1 cellular context compared by ENCODE assay signal in the genomic region with DNA sequence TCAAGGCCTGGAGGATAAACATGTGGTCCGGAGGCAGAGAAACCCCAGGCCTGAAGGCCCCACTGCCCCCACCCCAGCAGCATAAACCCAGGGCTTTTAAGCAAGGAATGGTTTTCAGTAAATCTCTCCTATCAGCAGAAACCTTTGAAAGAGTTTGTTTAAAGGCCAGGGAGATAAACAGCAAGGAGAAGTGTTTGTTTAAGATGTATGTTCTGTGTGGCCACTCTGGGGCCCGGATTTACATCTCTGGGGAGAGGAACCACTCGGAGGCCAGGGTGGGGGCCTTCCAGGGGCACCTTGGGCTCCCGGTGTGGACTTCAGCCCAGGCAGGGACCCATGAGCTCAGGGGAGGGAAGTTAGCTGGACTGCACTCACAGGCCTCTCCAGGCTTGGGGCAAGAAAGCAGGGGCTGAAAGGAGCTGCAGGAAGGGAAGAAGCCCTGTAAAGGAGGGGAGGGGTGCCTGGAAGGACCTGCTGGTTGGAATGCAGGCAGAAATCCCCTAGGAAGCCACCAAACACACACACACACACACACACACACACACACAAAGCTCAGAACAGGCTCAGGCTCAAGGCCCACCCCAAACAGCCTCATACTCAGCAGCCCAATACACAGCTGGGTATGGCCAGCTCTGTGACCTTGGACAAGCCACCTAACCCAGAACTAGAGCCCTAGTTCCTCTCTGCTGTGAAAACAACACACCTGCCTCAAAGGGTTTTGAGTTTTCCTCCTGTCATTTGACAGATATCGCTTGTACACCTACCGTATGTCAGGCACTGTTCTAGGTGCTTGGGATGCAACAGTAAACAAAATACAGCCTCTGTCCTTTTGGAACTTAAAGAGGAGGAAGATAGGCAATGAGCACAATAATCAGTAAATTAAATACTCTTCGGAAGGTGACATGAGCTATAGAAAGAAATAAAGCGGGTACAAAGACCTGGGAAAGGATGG.
TF ChIP-seq lines count a peak whose summit lies in the region.

No MANE protein-coding gene starts in this region.

TF ChIP-seq in HepG2, 621 proteins besides CTCF, POLR2A, EP300 and RAD21 (continued from another document and continues in another):
- peak; percentile 64; the same call in 1 of the 2 replicates for TF ChIP-seq ATF1 (CRISPR knock-in tag; IDR thresholded peaks at IDR 0.05)
- TF ChIP-seq, protein P1, sequence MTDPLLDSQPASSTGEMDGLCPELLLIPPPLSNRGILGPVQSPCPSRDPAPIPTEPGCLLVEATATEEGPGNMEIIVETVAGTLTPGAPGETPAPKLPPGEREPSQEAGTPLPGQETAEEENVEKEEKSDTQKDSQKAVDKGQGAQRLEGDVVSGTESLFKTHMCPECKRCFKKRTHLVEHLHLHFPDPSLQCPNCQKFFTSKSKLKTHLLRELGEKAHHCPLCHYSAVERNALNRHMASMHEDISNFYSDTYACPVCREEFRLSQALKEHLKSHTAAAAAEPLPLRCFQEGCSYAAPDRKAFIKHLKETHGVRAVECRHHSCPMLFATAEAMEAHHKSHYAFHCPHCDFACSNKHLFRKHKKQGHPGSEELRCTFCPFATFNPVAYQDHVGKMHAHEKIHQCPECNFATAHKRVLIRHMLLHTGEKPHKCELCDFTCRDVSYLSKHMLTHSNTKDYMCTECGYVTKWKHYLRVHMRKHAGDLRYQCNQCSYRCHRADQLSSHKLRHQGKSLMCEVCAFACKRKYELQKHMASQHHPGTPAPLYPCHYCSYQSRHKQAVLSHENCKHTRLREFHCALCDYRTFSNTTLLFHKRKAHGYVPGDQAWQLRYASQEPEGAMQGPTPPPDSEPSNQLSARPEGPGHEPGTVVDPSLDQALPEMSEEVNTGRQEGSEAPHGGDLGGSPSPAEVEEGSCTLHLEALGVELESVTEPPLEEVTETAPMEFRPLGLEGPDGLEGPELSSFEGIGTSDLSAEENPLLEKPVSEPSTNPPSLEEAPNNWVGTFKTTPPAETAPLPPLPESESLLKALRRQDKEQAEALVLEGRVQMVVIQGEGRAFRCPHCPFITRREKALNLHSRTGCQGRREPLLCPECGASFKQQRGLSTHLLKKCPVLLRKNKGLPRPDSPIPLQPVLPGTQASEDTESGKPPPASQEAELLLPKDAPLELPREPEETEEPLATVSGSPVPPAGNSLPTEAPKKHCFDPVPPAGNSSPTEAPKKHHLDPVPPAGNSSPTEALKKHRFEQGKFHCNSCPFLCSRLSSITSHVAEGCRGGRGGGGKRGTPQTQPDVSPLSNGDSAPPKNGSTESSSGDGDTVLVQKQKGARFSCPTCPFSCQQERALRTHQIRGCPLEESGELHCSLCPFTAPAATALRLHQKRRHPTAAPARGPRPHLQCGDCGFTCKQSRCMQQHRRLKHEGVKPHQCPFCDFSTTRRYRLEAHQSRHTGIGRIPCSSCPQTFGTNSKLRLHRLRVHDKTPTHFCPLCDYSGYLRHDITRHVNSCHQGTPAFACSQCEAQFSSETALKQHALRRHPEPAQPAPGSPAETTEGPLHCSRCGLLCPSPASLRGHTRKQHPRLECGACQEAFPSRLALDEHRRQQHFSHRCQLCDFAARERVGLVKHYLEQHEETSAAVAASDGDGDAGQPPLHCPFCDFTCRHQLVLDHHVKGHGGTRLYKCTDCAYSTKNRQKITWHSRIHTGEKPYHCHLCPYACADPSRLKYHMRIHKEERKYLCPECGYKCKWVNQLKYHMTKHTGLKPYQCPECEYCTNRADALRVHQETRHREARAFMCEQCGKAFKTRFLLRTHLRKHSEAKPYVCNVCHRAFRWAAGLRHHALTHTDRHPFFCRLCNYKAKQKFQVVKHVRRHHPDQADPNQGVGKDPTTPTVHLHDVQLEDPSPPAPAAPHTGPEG (CRISPR knock-in tag; IDR thresholded peaks at IDR 0.05), result no peak
- TF ChIP-seq ZBTB20 (CRISPR knock-in tag; IDR thresholded peaks at IDR 0.05; ENCODE audit: borderline replicate concordance, low read depth), result peak; percentile 82; the same call in 1 of the 2 replicates
- TF ChIP-seq THAP9 (CRISPR knock-in tag; IDR thresholded peaks at IDR 0.05; ENCODE audit: borderline replicate concordance), result no peak
- TF ChIP-seq STAT5B (CRISPR knock-in tag; IDR thresholded peaks at IDR 0.05), result peak; percentile 27; the same call in 1 of the 2 replicates
- TF ChIP-seq DZIP1 (CRISPR knock-in tag; IDR thresholded peaks at IDR 0.05), result no peak
- no peak for TF ChIP-seq GPN1 (CRISPR knock-in tag; IDR thresholded peaks at IDR 0.05; ENCODE audit: borderline replicate concordance)
- no peak for TF ChIP-seq ZNF75D (CRISPR knock-in tag; IDR thresholded peaks at IDR 0.05; ENCODE audit: borderline replicate concordance)
- TF ChIP-seq, protein P2, sequence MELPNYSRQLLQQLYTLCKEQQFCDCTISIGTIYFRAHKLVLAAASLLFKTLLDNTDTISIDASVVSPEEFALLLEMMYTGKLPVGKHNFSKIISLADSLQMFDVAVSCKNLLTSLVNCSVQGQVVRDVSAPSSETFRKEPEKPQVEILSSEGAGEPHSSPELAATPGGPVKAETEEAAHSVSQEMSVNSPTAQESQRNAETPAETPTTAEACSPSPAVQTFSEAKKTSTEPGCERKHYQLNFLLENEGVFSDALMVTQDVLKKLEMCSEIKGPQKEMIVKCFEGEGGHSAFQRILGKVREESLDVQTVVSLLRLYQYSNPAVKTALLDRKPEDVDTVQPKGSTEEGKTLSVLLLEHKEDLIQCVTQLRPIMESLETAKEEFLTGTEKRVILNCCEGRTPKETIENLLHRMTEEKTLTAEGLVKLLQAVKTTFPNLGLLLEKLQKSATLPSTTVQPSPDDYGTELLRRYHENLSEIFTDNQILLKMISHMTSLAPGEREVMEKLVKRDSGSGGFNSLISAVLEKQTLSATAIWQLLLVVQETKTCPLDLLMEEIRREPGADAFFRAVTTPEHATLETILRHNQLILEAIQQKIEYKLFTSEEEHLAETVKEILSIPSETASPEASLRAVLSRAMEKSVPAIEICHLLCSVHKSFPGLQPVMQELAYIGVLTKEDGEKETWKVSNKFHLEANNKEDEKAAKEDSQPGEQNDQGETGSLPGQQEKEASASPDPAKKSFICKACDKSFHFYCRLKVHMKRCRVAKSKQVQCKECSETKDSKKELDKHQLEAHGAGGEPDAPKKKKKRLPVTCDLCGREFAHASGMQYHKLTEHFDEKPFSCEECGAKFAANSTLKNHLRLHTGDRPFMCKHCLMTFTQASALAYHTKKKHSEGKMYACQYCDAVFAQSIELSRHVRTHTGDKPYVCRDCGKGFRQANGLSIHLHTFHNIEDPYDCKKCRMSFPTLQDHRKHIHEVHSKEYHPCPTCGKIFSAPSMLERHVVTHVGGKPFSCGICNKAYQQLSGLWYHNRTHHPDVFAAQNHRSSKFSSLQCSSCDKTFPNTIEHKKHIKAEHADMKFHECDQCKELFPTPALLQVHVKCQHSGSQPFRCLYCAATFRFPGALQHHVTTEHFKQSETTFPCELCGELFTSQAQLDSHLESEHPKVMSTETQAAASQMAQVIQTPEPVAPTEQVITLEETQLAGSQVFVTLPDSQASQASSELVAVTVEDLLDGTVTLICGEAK (IDR thresholded peaks at IDR 0.05), result no peak
- TF ChIP-seq, protein P2 (CRISPR knock-in tag; IDR thresholded peaks at IDR 0.05), result peak; percentile 53
- no peak for TF ChIP-seq ZNF780A (CRISPR knock-in tag; IDR thresholded peaks at IDR 0.05)
- TF ChIP-seq ZFP1 (CRISPR knock-in tag; IDR thresholded peaks at IDR 0.05), result no peak
- TF ChIP-seq ZNF446 (CRISPR knock-in tag; IDR thresholded peaks at IDR 0.05), result no peak
- TF ChIP-seq AGO1 (IDR thresholded peaks at IDR 0.05; ENCODE audit: low read depth, low read length, poor library complexity, severe bottlenecking), result no peak
- peak; percentile 51; the same call in 1 of the 2 replicates for TF ChIP-seq SIX1 (CRISPR knock-in tag; IDR thresholded peaks at IDR 0.05; ENCODE audit: borderline replicate concordance)
- 0 out of 2 replicates have a peak, but pooled peaks have one; percentile 45 for TF ChIP-seq AKNA (CRISPR knock-in tag; IDR thresholded peaks at IDR 0.05; ENCODE audit: borderline replicate concordance)
- TF ChIP-seq DNMT1 (CRISPR knock-in tag; IDR thresholded peaks at IDR 0.05), result no peak
